ENCODE assay signal across 13 cellular contexts in the genomic region with DNA sequence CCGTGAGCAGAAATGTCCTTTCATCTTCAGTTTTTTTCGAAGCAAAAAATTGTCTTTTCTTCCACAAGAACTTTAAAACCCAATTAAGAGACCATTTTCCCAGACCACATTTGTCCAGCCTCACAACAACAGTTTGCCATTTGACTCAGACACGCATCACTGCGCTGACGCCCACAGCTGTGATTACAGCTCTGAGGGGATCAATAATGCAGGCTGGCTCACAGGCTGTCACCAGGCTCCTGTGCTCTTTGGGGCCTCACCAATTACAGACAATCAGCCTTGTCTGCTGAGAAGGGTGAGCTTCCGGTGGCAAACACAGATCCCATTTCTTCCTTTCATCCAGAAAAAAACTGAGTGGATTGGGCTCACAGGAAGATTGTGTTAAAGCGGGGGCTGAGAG. TPM values are rescaled to one million over a fixed set of nuclear protein-coding genes. Genes with fewer than 3 reads are reported as not detected.
DNase-seq lines count a peak whose midpoint lies in the region; ATAC-seq, FAIRE-seq and TF ChIP-seq lines count a peak whose summit lies in the region.
"Had no signal": no experiment of that assay in that cellular context is flagged by ENCODE, and none has a peak within 500 bp of the region (broad histone marks: within the 10 kb centered on the region; RNA-seq: fewer than 3 reads in every experiment).

No MANE protein-coding gene starts in this region.

- H3K79me2 ChIP-seq in OCI-LY3 (ENCODE audit: low read length) = no peaks in the 10 kb centered on the region
- H3K79me2 ChIP-seq in Karpas-422 (ENCODE audit: low read length) = no peaks in the 10 kb centered on the region

- H3K9me2 ChIP-seq in Karpas-422 (replicated peaks; ENCODE audit: insufficient read depth, low read length) = no peaks in the 10 kb centered on the region

- H3K4me1 ChIP-seq in OCI-LY3 (ENCODE audit: low read length) (peaks cover 20% of the 10 kb centered on the region), foreskin keratinocyte (peaks cover 26% of the 10 kb centered on the region), Karpas-422 (ENCODE audit: low read length) (peaks cover 2% of the 10 kb centered on the region; the same call in 1 of the 2 replicates)

- peak; percentile 23 for ATAC-seq in foreskin keratinocyte
- ATAC-seq: activated CD8-positive, alpha-beta memory T cell treated with anti-CD3 and anti-CD28 coated beads, Interleukin-2, amount 10 ng/mL, durations not matched to agents 7 days and 5 days had no signal

- H3K9ac ChIP-seq in OCI-LY3 (ENCODE audit: low read length) (no peak overlapping the region), Karpas-422 (ENCODE audit: low read length) (no peak overlapping the region)

- no peak overlapping the region for H2AFZ ChIP-seq in OCI-LY3 (ENCODE audit: low read depth, low read length)
- no peak overlapping the region for H2AFZ ChIP-seq in Karpas-422 (ENCODE audit: low read length)

- H3K27ac ChIP-seq in OCI-LY3 (ENCODE audit: low read length) = no peak overlapping the region
- H3K27ac ChIP-seq in foreskin keratinocyte = peak overlapping the region; percentile 97
- no peak overlapping the region for H3K27ac ChIP-seq in Karpas-422 (ENCODE audit: low read length)

- H4K20me1 ChIP-seq in OCI-LY3 (ENCODE audit: insufficient read depth, low read length) (no peaks in the 10 kb centered on the region), Karpas-422 (ENCODE audit: insufficient read depth, low read depth, low read length) (no peaks in the 10 kb centered on the region)

- H3K9me3 ChIP-seq in OCI-LY3 (ENCODE audit: insufficient read depth, low read length) = no peaks in the 10 kb centered on the region
- no peaks in the 10 kb centered on the region for H3K9me3 ChIP-seq in Karpas-422 (ENCODE audit: low read length)

- no peak for FAIRE-seq in HTR-8/SVneo (lab: Jason Lieb, UNC)
- FAIRE-seq: small intestine had no signal

- H3K4me3 ChIP-seq in OCI-LY3 (ENCODE audit: low read length) (no peak overlapping the region), Karpas-422 (ENCODE audit: low read length) (no peak overlapping the region)

- DNase-seq in COR-L47 (lab: John Stamatoyannopoulos, UW) = peak; percentile 94
- DNase-seq in LHCN-M2 (ENCODE audit: low read depth) = peak; percentile 54
- no peak for DNase-seq in foreskin keratinocyte
- no peak for DNase-seq in activated effector memory CD4-positive, alpha-beta T cell treated with anti-CD3 and anti-CD28 coated beads, Interleukin-2, amount 50 U/mL, for 16 hours
- no peak for DNase-seq in HTR-8/SVneo (ENCODE audit: insufficient read length, low spot score)
- no peak for DNase-seq in Karpas-422
- DNase-seq in OCI-M1 (lab: John Stamatoyannopoulos, UW) = no peak
- DNase-seq: activated CD8-positive, alpha-beta memory T cell treated with anti-CD3 and anti-CD28 coated beads, Interleukin-2, amount 10 ng/mL, durations not matched to agents 7 days and 5 days; foreskin melanocyte; T-cell had no signal

- H3K36me3 ChIP-seq in OCI-LY3 (replicated peaks; ENCODE audit: low read depth, low read length) (no peaks in the 10 kb centered on the region), Karpas-422 (ENCODE audit: insufficient read depth, low read length) (no peaks in the 10 kb centered on the region)

- no peak for TF ChIP-seq CTCF in OCI-LY3 (IDR thresholded peaks at IDR 0.05; ENCODE audit: low read depth, low read length)
- TF ChIP-seq CTCF in foreskin keratinocyte (conservative IDR thresholded peaks at IDR 0.05) = no peak

- H3K4me2 ChIP-seq in OCI-LY3 (ENCODE audit: low read length) (peak overlapping the region; percentile 50), Karpas-422 (ENCODE audit: low read depth, low read length, poor library complexity, severe bottlenecking) (no peak overlapping the region)

- H3K27me3 ChIP-seq in OCI-LY3 (ENCODE audit: low read depth, low read length) = peaks cover 14% of the 10 kb centered on the region
- H3K27me3 ChIP-seq in foreskin keratinocyte = no peaks in the 10 kb centered on the region
- H3K27me3 ChIP-seq in Karpas-422 (ENCODE audit: low read length) = no peaks in the 10 kb centered on the region

RNA-seq across cellular contexts. Expression of gene DDC, which starts 33.3 kb away (rescaled TPM):
- total RNA-seq in LHCN-M2 (2014; rRNA removed) (not detected in 2 replicates), foreskin keratinocyte (not detected in 2 replicates)
- not detected for polyA plus RNA-seq in LHCN-M2 (2012)
- polyA plus RNA-seq in foreskin keratinocyte = not detected in 2 replicates
- not detected in 2 replicates for total RNA-seq in Karpas-422 (2014; rRNA removed; shearing (Covaris generic); ENCODE audit: low replicate concordance)
- total RNA-seq: activated CD8-positive, alpha-beta memory T cell treated with anti-CD3 and anti-CD28 coated beads, Interleukin-2, amount 10 ng/mL, durations not matched to agents 7 days and 5 days; CD4-positive, alpha-beta memory T cell; T-cell had no signal
- polyA plus RNA-seq: CD4-positive, alpha-beta memory T cell had no signal

Comparison
In these comparisons a context has a peak if more than half of its experiments do, and no peak if none do; other contexts are left out.
1. DNase-seq: peak in COR-L47 (single experiment) and LHCN-M2 (single experiment); none in foreskin keratinocyte (0 of 2), activated effector memory CD4-positive, alpha-beta T cell treated with anti-CD3 and anti-CD28 coated beads, Interleukin-2, amount 50 U/mL, for 16 hours (single experiment), HTR-8/SVneo (single experiment), Karpas-422 (single experiment) and OCI-M1 (single experiment).